ENCODE assay signal across 8 cellular contexts in genomic region chr19:3710265-3710812, GRCh38. TPM values are rescaled to one million over a fixed set of nuclear protein-coding genes. Genes with fewer than 3 reads are reported as not detected.
DNase-seq lines count a peak whose midpoint lies in the region; ATAC-seq and TF ChIP-seq lines count a peak whose summit lies in the region.

No MANE protein-coding gene starts in this region.

- H3K27ac ChIP-seq in duodenal mucosa (ENCODE audit: low read depth, low read length) = no peak overlapping the region

- H3K9me3 Mint-ChIP-seq in natural killer cell treated with Interleukin-12 subunit alpha and Interleukin-12 subunit beta and Interleukin-15 and Interleukin-18, amount 100 ng/mL, for 72 hours = no peaks in the 10 kb centered on the region
- no peaks in the 10 kb centered on the region for H3K9me3 Mint-ChIP-seq in mesothelial cell of epicardium

- H3K4me1 Mint-ChIP-seq in natural killer cell treated with Interleukin-12 subunit alpha and Interleukin-12 subunit beta and Interleukin-15 and Interleukin-18, amount 100 ng/mL, for 72 hours (ENCODE audit: low read depth in 2 of 2) = peaks cover 0 to 2% of the 10 kb centered on the region in 2 donors
- peaks cover 19% of the 10 kb centered on the region for H3K4me1 Mint-ChIP-seq in mesothelial cell of epicardium

- peak; percentile 77 for DNase-seq in DMS79 treated with DMSO at 0.1 percent for 48 hours (lab: John Stamatoyannopoulos, UW)
- DNase-seq in NCI-H2196 treated with DMSO at 0.1 percent for 48 hours (lab: John Stamatoyannopoulos, UW; ENCODE audit: unreplicated experiment) = peak; percentile 79
- DNase-seq in natural killer cell treated with Interleukin-12 subunit alpha and Interleukin-12 subunit beta and Interleukin-15 and Interleukin-18, amount 100 ng/mL, for 72 hours (ENCODE audit: low spot score) = peak; percentile 59
- DNase-seq in stimulated activated CD4-positive, alpha-beta T cell treated with anti-CD3 and anti-CD28 coated beads, Interleukin-4, amount 100 ng/mL, for 24 hours = no peak
- no peak for DNase-seq in mesothelial cell of epicardium (ENCODE audit: low spot score in 2 of 2, unreplicated experiment in 2 of 2)

- no peaks in the 10 kb centered on the region for H3K36me3 ChIP-seq in duodenal mucosa (ENCODE audit: control insufficient read depth in 1 of 2, insufficient read depth in 2 of 2, low read length in 2 of 2)

- no peak overlapping the region for H3K4me3 Mint-ChIP-seq in natural killer cell treated with Interleukin-12 subunit alpha and Interleukin-12 subunit beta and Interleukin-15 and Interleukin-18, amount 100 ng/mL, for 72 hours
- no peak overlapping the region for H3K4me3 Mint-ChIP-seq in mesothelial cell of epicardium

- TF ChIP-seq CTCF in mesothelial cell of epicardium (IDR thresholded peaks at IDR 0.05; ENCODE audit: unreplicated experiment) = no peak

- H3K9me3 ChIP-seq in duodenal mucosa (ENCODE audit: control insufficient read depth in 1 of 2, low read length in 2 of 2) = no peaks in the 10 kb centered on the region

- H3K36me3 Mint-ChIP-seq in natural killer cell treated with Interleukin-12 subunit alpha and Interleukin-12 subunit beta and Interleukin-15 and Interleukin-18, amount 100 ng/mL, for 72 hours = no peaks in the 10 kb centered on the region
- H3K36me3 Mint-ChIP-seq in mesothelial cell of epicardium = no peaks in the 10 kb centered on the region

- H3K27ac Mint-ChIP-seq in natural killer cell treated with Interleukin-12 subunit alpha and Interleukin-12 subunit beta and Interleukin-15 and Interleukin-18, amount 100 ng/mL, for 72 hours = no peak overlapping the region
- no peak overlapping the region for H3K27ac Mint-ChIP-seq in mesothelial cell of epicardium

- peaks cover 13 to 18% of the 10 kb centered on the region in 2 donors for H3K4me1 ChIP-seq in duodenal mucosa (ENCODE audit: control insufficient read depth in 1 of 2, insufficient read depth in 2 of 2, low read length in 2 of 2)

- no peak overlapping the region for H3K9ac ChIP-seq in duodenal mucosa (ENCODE audit: low read depth in 1 of 2, low read length in 2 of 2)

- no peak for ATAC-seq in natural killer cell treated with Interleukin-12 subunit alpha and Interleukin-12 subunit beta and Interleukin-15 and Interleukin-18, amount 100 ng/mL, for 72 hours
- no peak for ATAC-seq in HG02852 (IDR thresholded peaks at IDR 0.05; ENCODE audit: unreplicated experiment)
- no peak for ATAC-seq in HG02571 (IDR thresholded peaks at IDR 0.05; ENCODE audit: unreplicated experiment)

- H3K27me3 ChIP-seq in duodenal mucosa (ENCODE audit: control insufficient read depth in 1 of 2, insufficient read depth in 2 of 2, low read length in 2 of 2) = no peaks in the 10 kb centered on the region

- no peaks in the 10 kb centered on the region for H3K27me3 Mint-ChIP-seq in natural killer cell treated with Interleukin-12 subunit alpha and Interleukin-12 subunit beta and Interleukin-15 and Interleukin-18, amount 100 ng/mL, for 72 hours
- no peaks in the 10 kb centered on the region for H3K27me3 Mint-ChIP-seq in mesothelial cell of epicardium (ENCODE audit: low read depth)

- H3K4me3 ChIP-seq in duodenal mucosa (ENCODE audit: low read depth in 1 of 2, low read length in 2 of 2) = peak overlapping the region; percentile 82 to 84

RNA-seq across cellular contexts. Expression of gene TJP3, which starts 2.2 kb away (rescaled TPM):
- 1 to 10 TPM in 1 of 2 donors, under 1 TPM in 1; 0.57 to 2.1 TPM for total RNA-seq in natural killer cell treated with Interleukin-12 subunit alpha and Interleukin-12 subunit beta and Interleukin-15 and Interleukin-18, amount 100 ng/mL, for 72 hours
- 20.0 to 21.7 TPM (median 20.1 TPM) in 3 replicates for total RNA-seq in mesothelial cell of epicardium

RNA-seq across cellular contexts. Expression of gene PIP5K1C, which starts 10.1 kb away (rescaled TPM):
- total RNA-seq in natural killer cell treated with Interleukin-12 subunit alpha and Interleukin-12 subunit beta and Interleukin-15 and Interleukin-18, amount 100 ng/mL, for 72 hours = 10 to 100 TPM; 27.0 to 29.6 TPM
- 43.9 to 47.1 TPM (median 45.7 TPM) in 3 replicates for total RNA-seq in mesothelial cell of epicardium

RNA-seq across cellular contexts. Expression of gene APBA3, which starts 51.2 kb away (rescaled TPM):
- 10 to 100 TPM; 40.6 to 55.4 TPM for total RNA-seq in natural killer cell treated with Interleukin-12 subunit alpha and Interleukin-12 subunit beta and Interleukin-15 and Interleukin-18, amount 100 ng/mL, for 72 hours
- 22.1 to 25.2 TPM (median 23.5 TPM) in 3 replicates for total RNA-seq in mesothelial cell of epicardium

RNA-seq across cellular contexts. Expression of gene MRPL54, which starts 52.1 kb away (rescaled TPM):
- total RNA-seq in natural killer cell treated with Interleukin-12 subunit alpha and Interleukin-12 subunit beta and Interleukin-15 and Interleukin-18, amount 100 ng/mL, for 72 hours = 10 to 100 TPM; 58.5 to 75.1 TPM
- total RNA-seq in mesothelial cell of epicardium = 26.8 to 30.2 TPM (median 27.6 TPM) in 3 replicates

Comparison
In these comparisons a context has a peak if more than half of its experiments do, and no peak if none do; other contexts are left out.
1. DNase-seq: peak in DMS79 treated with DMSO at 0.1 percent for 48 hours (single experiment), NCI-H2196 treated with DMSO at 0.1 percent for 48 hours (single experiment) and natural killer cell treated with Interleukin-12 subunit alpha and Interleukin-12 subunit beta and Interleukin-15 and Interleukin-18, amount 100 ng/mL, for 72 hours (single experiment); none in stimulated activated CD4-positive, alpha-beta T cell treated with anti-CD3 and anti-CD28 coated beads, Interleukin-4, amount 100 ng/mL, for 24 hours (single experiment) and mesothelial cell of epicardium (0 of 2).